In the genomic region with DNA sequence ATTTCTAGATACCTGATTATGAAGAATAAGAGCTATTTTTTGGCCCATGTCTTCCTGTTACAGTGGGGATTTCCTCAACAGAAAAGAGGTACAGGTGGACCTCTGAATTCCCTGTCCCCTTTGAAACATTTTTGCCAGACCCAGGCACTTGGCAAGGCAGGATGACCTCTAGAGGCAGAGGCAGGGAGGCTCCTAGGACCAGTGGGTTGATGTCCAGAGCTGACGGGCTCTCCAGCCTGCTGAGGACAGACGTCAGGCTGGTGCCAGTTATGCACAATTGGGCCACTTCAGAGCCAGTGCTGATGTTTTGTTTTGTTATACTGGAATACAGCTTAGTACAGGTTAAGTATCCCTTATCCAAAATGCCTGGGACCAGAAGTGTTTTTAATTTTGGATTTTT, we compare ENCODE assay signal across 2 cellular contexts.
TF ChIP-seq lines count a peak whose summit lies in the region.

No MANE protein-coding gene starts in this region.

TF ChIP-seq in endothelial cell of umbilical vein, 7 proteins besides CTCF, POLR2A, EP300 and RAD21:
- TF ChIP-seq FOS (IDR thresholded peaks at IDR 0.05; ENCODE audit: borderline replicate concordance, insufficient read depth, low read length): no peak
- no peak for TF ChIP-seq MYC (IDR thresholded peaks at IDR 0.05; ENCODE audit: low read depth, low read length)
- TF ChIP-seq JUN (IDR thresholded peaks at IDR 0.05; ENCODE audit: borderline replicate concordance, insufficient read depth, insufficient read length, low read depth): no peak
- TF ChIP-seq EZH2 (IDR thresholded peaks at IDR 0.05; ENCODE audit: borderline replicate concordance, low read depth, low read length, severe bottlenecking): no peak
- TF ChIP-seq GATA2 (IDR thresholded peaks at IDR 0.05; ENCODE audit: insufficient read depth, insufficient read length, low read depth, low read length): no peak
- TF ChIP-seq POLR2AphosphoS5 (IDR thresholded peaks at IDR 0.05; ENCODE audit: insufficient read depth, low read depth, low read length): no peak
- TF ChIP-seq, protein P1, sequence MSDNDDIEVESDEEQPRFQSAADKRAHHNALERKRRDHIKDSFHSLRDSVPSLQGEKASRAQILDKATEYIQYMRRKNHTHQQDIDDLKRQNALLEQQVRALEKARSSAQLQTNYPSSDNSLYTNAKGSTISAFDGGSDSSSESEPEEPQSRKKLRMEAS (IDR thresholded peaks at IDR 0.05; ENCODE audit: insufficient read depth, insufficient read length): no peak

TF ChIP-seq in HEK293T, 16 proteins besides CTCF, POLR2A, EP300 and RAD21:
- TF ChIP-seq NFRKB (IDR thresholded peaks at IDR 0.05) (no peak), ELF4 (IDR thresholded peaks at IDR 0.05) (no peak), FOXM1 (IDR thresholded peaks at IDR 0.05; ENCODE audit: borderline replicate concordance) (no peak), BHLHE40 (IDR thresholded peaks at IDR 0.05; ENCODE audit: borderline replicate concordance) (no peak), SUZ12 (IDR thresholded peaks at IDR 0.05) (no peak), LEF1 (IDR thresholded peaks at IDR 0.05; ENCODE audit: borderline replicate concordance) (no peak)
